Comparison of ENCODE assay signal across 8 cellular contexts in genomic region chr15:66356359-66357236, GRCh38. TPM values are rescaled to one million over a fixed set of nuclear protein-coding genes. Genes with fewer than 3 reads are reported as not detected.
DNase-seq lines count a peak whose midpoint lies in the region; ATAC-seq and TF ChIP-seq lines count a peak whose summit lies in the region.

TSS of gene TIPIN (minus strand) at chr15:66356685. CDS start at chr15:66352947, 3,738 bp downstream.

- in situ Hi-C loops in G401 (cut with HindIII; ENCODE audit: low sequenced_read_pairs) (no loop called here), HAP-1 (cut with MboI; ENCODE audit: low sequenced_read_pairs) (no loop called here)

- peak within 1 kb of the TSS; percentile 85 to 90 (median 86) for H3K27ac Mint-ChIP-seq in nephron

- DNase-seq in G401 (ENCODE audit: low spot score) (peak; percentile 90), HAP-1 (ENCODE audit: low spot score in 2 of 2) (peak; percentile 99 to 100), MG63 (peak; percentile 96), SHP77 (lab: John Stamatoyannopoulos, UW) (peak; percentile 96 to 99), fibroblast of the aortic adventitia (ENCODE audit: low read depth) (peak; percentile 95)
- peak; percentile 95 for DNase-seq in activated effector memory CD4-positive, alpha-beta T cell treated with Interleukin-2 at 50 U/mL for 16 hours
- peak; percentile 98 for DNase-seq in stimulated activated naive CD8-positive, alpha-beta T cell treated with anti-CD3 and anti-CD28 coated beads, Interleukin-15, Interleukin-2, amounts not matched to agents 100 U/mL and 50 U/mL, for 24 hours

- H3K27me3 ChIP-seq in HAP-1 (ENCODE audit: low read depth) (no peaks in the 10 kb centered on the region), MG63 (no peaks in the 10 kb centered on the region)

- H3K9me3 Mint-ChIP-seq in nephron, result no peaks in the 10 kb centered on the region

- H3K4me1 Mint-ChIP-seq in nephron, result peaks cover 9% of the 10 kb centered on the region

- peaks cover 24% of the 10 kb centered on the region for H3K36me3 ChIP-seq in HAP-1 (replicated peaks)
- H3K36me3 ChIP-seq in MG63, result peaks cover 8% of the 10 kb centered on the region

- peak within 1 kb of the TSS; percentile 92 to 93 (median 93) for H3K4me3 Mint-ChIP-seq in nephron

- TF ChIP-seq CTCF in fibroblast of the aortic adventitia (IDR thresholded peaks at IDR 0.05; ENCODE audit: insufficient read depth, low read length) (no peak), nephron (IDR thresholded peaks at IDR 0.05; ENCODE audit: unreplicated experiment in 3 of 3) (no peak)

- no peaks in the 10 kb centered on the region for H3K9me3 ChIP-seq in HAP-1
- no peaks in the 10 kb centered on the region for H3K9me3 ChIP-seq in MG63

- H3K36me3 Mint-ChIP-seq in nephron (ENCODE audit: low read depth), result peaks cover 12% of the 10 kb centered on the region

- H3K4me3 ChIP-seq in HAP-1 (peak within 1 kb of the TSS; percentile 74), MG63 (peak within 1 kb of the TSS; percentile 98), fibroblast of the aortic adventitia (ENCODE audit: low read depth, low read length) (peak within 1 kb of the TSS; percentile 92)

- ATAC-seq in stimulated activated naive CD8-positive, alpha-beta T cell treated with anti-CD3 and anti-CD28 coated beads, Interleukin-15, Interleukin-2, amounts not matched to agents 100 U/mL and 50 U/mL, for 24 hours, result peak; percentile 100

- peaks cover 17% of the 10 kb centered on the region for H3K4me1 ChIP-seq in HAP-1

- H3K27me3 Mint-ChIP-seq in nephron (ENCODE audit: low read depth), result no peaks in the 10 kb centered on the region

RNA-seq across cellular contexts. Expression of gene TIPIN, which starts in this region (rescaled TPM):
- total RNA-seq in G401 (2014; rRNA removed; shearing (Covaris generic)), result 19.3 and 44.8 TPM in 2 replicates
- 37.9 and 66.5 TPM in 2 replicates for total RNA-seq in MG63 (2014; rRNA removed; shearing (Covaris generic); ENCODE audit: low replicate concordance)
- 7.0 and 21.5 TPM in 2 replicates for total RNA-seq in fibroblast of the aortic adventitia (ENCODE audit: low replicate concordance)

Comparison
In these comparisons a context has a peak if more than half of its experiments do, and no peak if none do; other contexts are left out.
1. Peak in every context shown above with its lines: DNase-seq, ATAC-seq and H3K4me3 ChIP-seq.